In genomic region chr12:15693233-15693911, GRCh38 we compare ENCODE assay signal across 2 cellular contexts.
TF ChIP-seq lines count a peak whose summit lies in the region.

No MANE protein-coding gene starts in this region.

TF ChIP-seq in HCT116, 20 proteins besides CTCF, POLR2A, EP300 and RAD21:
- no peak for TF ChIP-seq REST (IDR thresholded peaks at IDR 0.05; ENCODE audit: low read depth)
- TF ChIP-seq CBX3 (IDR thresholded peaks at IDR 0.05; ENCODE audit: low read depth) = peak; percentile 31; the same call in 1 of the 2 replicates
- no peak for TF ChIP-seq POLR2AphosphoS5 (IDR thresholded peaks at IDR 0.05; ENCODE audit: low read depth, low read length)
TF ChIP-seq in HCT116: peak in this region for 1.

TF ChIP-seq in SK-N-SH treated with all-trans-retinoic acid at 6 μM for 48 hours, 23 proteins besides CTCF, POLR2A, EP300 and RAD21:
- TF ChIP-seq SNAI2 (CRISPR knock-in tag; IDR thresholded peaks at IDR 0.05) (no peak), TSHZ2 (CRISPR knock-in tag; IDR thresholded peaks at IDR 0.05) (no peak), POU6F1 (CRISPR knock-in tag; IDR thresholded peaks at IDR 0.05; ENCODE audit: borderline replicate concordance, low read depth) (no peak), ZNF70 (CRISPR knock-in tag; IDR thresholded peaks at IDR 0.05) (no peak), ESRRG (CRISPR knock-in tag; IDR thresholded peaks at IDR 0.05) (no peak), TCF4 (CRISPR knock-in tag; IDR thresholded peaks at IDR 0.05; ENCODE audit: borderline replicate concordance) (no peak), CREB5 (CRISPR knock-in tag; IDR thresholded peaks at IDR 0.05; ENCODE audit: low read depth) (no peak), PATZ1 (CRISPR knock-in tag; IDR thresholded peaks at IDR 0.05; ENCODE audit: borderline replicate concordance) (no peak), ARNTL (CRISPR knock-in tag; IDR thresholded peaks at IDR 0.05; ENCODE audit: borderline replicate concordance, low read depth) (no peak), CSDC2 (CRISPR knock-in tag; IDR thresholded peaks at IDR 0.05) (no peak), ZNF565 (CRISPR knock-in tag; conservative IDR thresholded peaks at IDR 0.05; ENCODE audit: low read depth) (no peak), GLIS3 (CRISPR knock-in tag; IDR thresholded peaks at IDR 0.05) (no peak), ISL1 (CRISPR knock-in tag; IDR thresholded peaks at IDR 0.05) (no peak), ZC3H10 (CRISPR knock-in tag; IDR thresholded peaks at IDR 0.05) (no peak), ZNF8 (CRISPR knock-in tag; IDR thresholded peaks at IDR 0.05) (no peak), PPARA (CRISPR knock-in tag; IDR thresholded peaks at IDR 0.05; ENCODE audit: borderline replicate concordance) (no peak), RARB (CRISPR knock-in tag; IDR thresholded peaks at IDR 0.05) (no peak)
